In genomic region chr16:30064746-30065111, GRCh38 we compare ENCODE assay signal across 6 cellular contexts. TPM values are rescaled to one million over a fixed set of nuclear protein-coding genes. Genes with fewer than 3 reads are reported as not detected.
A peak's percentile ranks its signal among the peaks of the same experiment; 100 is the strongest.
DNase-seq lines count a peak whose midpoint lies in the region; ATAC-seq and TF ChIP-seq lines count a peak whose summit lies in the region.

No MANE protein-coding gene starts in this region.

- peak; percentile 2 for ATAC-seq in HG02610 (IDR thresholded peaks at IDR 0.05; ENCODE audit: unreplicated experiment)

- no peaks in the 10 kb centered on the region for H3K9me3 Mint-ChIP-seq in chondrocyte (ENCODE audit: low read depth)

- DNase-seq in chondrocyte (ENCODE audit: low spot score), result no peak
- peak in 1 of 5 donors; percentile 74 for DNase-seq in ovary
- DNase-seq in Kasumi-1 (lab: John Stamatoyannopoulos, UW), result no peak
- DNase-seq in HEK293T (ENCODE audit: extremely low spot score), result no peak
- no peak for DNase-seq in stimulated activated naive CD4-positive, alpha-beta T cell (lab: John Stamatoyannopoulos, UW)

- peak overlapping the region; percentile 93 for H3K4me3 Mint-ChIP-seq in chondrocyte (ENCODE audit: unreplicated experiment)

- no peaks in the 10 kb centered on the region for H3K36me3 ChIP-seq in ovary

- POLR2A ChIA-PET in HEK293T (lab: Yijun Ruan, JAX), result interaction anchor here (0.9 to 7.3 kb wide), 15 partner anchors 10 to 365 kb away, joined by 3 to 155 read pairs (median 6); partner anchors contain the start of genes CORO1A, DCTPP1, PPP4C and TBX6

- intact Hi-C loops in ovary (cut with DNase I), result loop anchor here in 2 of 4 donors (2.0 to 10.0 kb wide), 2 partner anchors 28 to 340 kb away; partner anchors contain the start of gene ZNF771 (in 1 of the 2)

- TF ChIP-seq EP300 in ovary (IDR thresholded peaks at IDR 0.05), result no peak

- TF ChIP-seq CTCF in chondrocyte (IDR thresholded peaks at IDR 0.05) (no peak), ovary (IDR thresholded peaks at IDR 0.05) (no peak)

- no peak for TF ChIP-seq POLR2A in ovary (IDR thresholded peaks at IDR 0.05)

- peak overlapping the region; percentile 91 to 99 for H3K27ac ChIP-seq in ovary

- H3K4me3 ChIP-seq in ovary, result peak overlapping the region; percentile 97

- no peaks in the 10 kb centered on the region for H3K9me3 ChIP-seq in ovary

- H3K27me3 Mint-ChIP-seq in chondrocyte (ENCODE audit: low read depth), result no peaks in the 10 kb centered on the region

- H3K4me1 Mint-ChIP-seq in chondrocyte (ENCODE audit: low read depth), result peaks cover 42% of the 10 kb centered on the region

- H3K36me3 Mint-ChIP-seq in chondrocyte (ENCODE audit: low read depth), result peaks cover 25% of the 10 kb centered on the region

- H3K27me3 ChIP-seq in ovary, result no peaks in the 10 kb centered on the region

- peak overlapping the region; percentile 98 for H3K27ac Mint-ChIP-seq in chondrocyte (ENCODE audit: unreplicated experiment)

- H3K4me1 ChIP-seq in ovary (ENCODE audit: insufficient read depth), result peaks cover 16% of the 10 kb centered on the region

- 0 to 1% (median 1%) methylated on average over 21 to 26 of the region's 26 CpGs for WGBS in ovary, 3 donors

- CTCF ChIA-PET in HEK293T (lab: Yijun Ruan, JAX), result interaction anchor here (2.7 to 3.3 kb wide), 2 partner anchors 10 to 28 kb away, joined by 20 to 25 read pairs; partner anchors contain the start of gene TBX6

TF ChIP-seq in HEK293T, 16 proteins besides CTCF, POLR2A, EP300 and RAD21:
- TF ChIP-seq FOXK2 (IDR thresholded peaks at IDR 0.05) (no peak), ZNF384 (IDR thresholded peaks at IDR 0.05) (no peak), BHLHE40 (IDR thresholded peaks at IDR 0.05; ENCODE audit: borderline replicate concordance) (no peak), LEF1 (IDR thresholded peaks at IDR 0.05; ENCODE audit: borderline replicate concordance) (no peak), ARNT (IDR thresholded peaks at IDR 0.05) (no peak), ELF4 (IDR thresholded peaks at IDR 0.05) (no peak), SUZ12 (IDR thresholded peaks at IDR 0.05) (no peak), CTBP1 (IDR thresholded peaks at IDR 0.05; ENCODE audit: borderline replicate concordance) (no peak), NFRKB (IDR thresholded peaks at IDR 0.05) (no peak), L3MBTL2 (conservative IDR thresholded peaks at IDR 0.05) (no peak)

RNA-seq across cellular contexts. Expression of gene ALDOA, which starts 0.8 kb away (rescaled TPM):
- total RNA-seq in chondrocyte, result 865 to 1,101 TPM (median 1,094 TPM) in 3 replicates
- 1,000 to 10,000 TPM in 1 of 7 donors, 100 to 1,000 TPM in 6; 395 to 1,259 (median 847) TPM for total RNA-seq in ovary
- polyA plus RNA-seq in ovary, result 100 to 1,000 TPM; 252 to 522 TPM

RNA-seq across cellular contexts. Expression of gene PPP4C, which starts 11.1 kb away (rescaled TPM):
- total RNA-seq in chondrocyte, result 81.0 to 90.3 TPM (median 84.7 TPM) in 3 replicates
- total RNA-seq in ovary, result 10 to 100 TPM; 21.9 to 55.8 (median 49.1) TPM
- polyA plus RNA-seq in ovary, result 10 to 100 TPM; 13.7 to 58.8 TPM

RNA-seq across cellular contexts. Expression of gene TBX6, which starts 27.0 kb away (rescaled TPM):
- total RNA-seq in chondrocyte (0.34 to 0.59 TPM (median 0.55 TPM) in 3 replicates), ovary (1 to 10 TPM in 3 of 7 donors, under 1 TPM in 4; 0.23 to 1.5 (median 0.75) TPM)
- polyA plus RNA-seq in ovary, result 1 to 10 TPM in 1 of 2 donors, under 1 TPM in 1; 0.08 to 1.1 TPM

RNA-seq across cellular contexts. Expression of gene YPEL3, which starts 31.3 kb away (rescaled TPM):
- total RNA-seq in chondrocyte (23.3 to 31.9 TPM (median 28.1 TPM) in 3 replicates), ovary (10 to 100 TPM; 12.7 to 94.9 (median 63.1) TPM)
- 100 to 1,000 TPM in 1 of 2 donors, 10 to 100 TPM in 1; 30.2 to 134 TPM for polyA plus RNA-seq in ovary

RNA-seq across cellular contexts. Expression of gene TLCD3B, which starts 33.7 kb away (rescaled TPM):
- total RNA-seq in chondrocyte (0.28 to 0.77 TPM (median 0.44 TPM) in 3 replicates), ovary (under 1 TPM in 1 of 7 donors, not detected in 6; 0.15 TPM)
- polyA plus RNA-seq in ovary, result not detected
